In genomic region chr3:146159037-146159436, GRCh38 we compare ENCODE assay signal across 12 cellular contexts. TPM values are rescaled to one million over a fixed set of nuclear protein-coding genes. Genes with fewer than 3 reads are reported as not detected.
A peak's percentile ranks its signal among the peaks of the same experiment; 100 is the strongest.
DNase-seq lines count a peak whose midpoint lies in the region; ATAC-seq and TF ChIP-seq lines count a peak whose summit lies in the region.
"Had no signal": no experiment of that assay in that cellular context is flagged by ENCODE, and none has a peak within 500 bp of the region (broad histone marks: within the 10 kb centered on the region; RNA-seq: fewer than 3 reads in every experiment).

No MANE protein-coding gene starts in this region.

- peak overlapping the region; percentile 90 for H3K4me3 Mint-ChIP-seq in chondrocyte (ENCODE audit: unreplicated experiment)

- H3K9ac ChIP-seq in HUES64 (ENCODE audit: low read depth, low read length), result peak overlapping the region; percentile 76; the same call in 1 of the 2 replicates

- no peaks in the 10 kb centered on the region for H3K27me3 Mint-ChIP-seq in chondrocyte (ENCODE audit: low read depth)

- peaks cover 4% of the 10 kb centered on the region for H3K9me3 Mint-ChIP-seq in chondrocyte (ENCODE audit: low read depth)
- H3K9me3 Mint-ChIP-seq: activated T-cell treated with anti-CD3 and anti-CD28 coated beads, Interleukin-2, amount 50 U/mL, for 24 hours had no signal

- H3K4me3 ChIP-seq in HUES64 (ENCODE audit: low read length), result peak overlapping the region; percentile 80
- peak overlapping the region; percentile 84 for H3K4me3 ChIP-seq in lower lobe of right lung

- H3K27ac Mint-ChIP-seq in chondrocyte (ENCODE audit: unreplicated experiment), result peak overlapping the region; percentile 92
- H3K27ac Mint-ChIP-seq: activated T-cell treated with anti-CD3 and anti-CD28 coated beads, Interleukin-2, amount 50 U/mL, for 24 hours; effector memory CD8-positive, alpha-beta T cell; T-helper 17 cell had no signal

- TF ChIP-seq CTCF in chondrocyte (IDR thresholded peaks at IDR 0.05) (no peak), lower lobe of right lung (IDR thresholded peaks at IDR 0.05) (no peak)

- intact Hi-C loops in lower lobe of right lung (cut with DNase I), result no loop called here

- H3K4me1 Mint-ChIP-seq in chondrocyte (ENCODE audit: low read depth), result peaks cover 66% of the 10 kb centered on the region

- no peak overlapping the region for H3K27ac ChIP-seq in HUES64 (ENCODE audit: low read depth, low read length)
- H3K27ac ChIP-seq in lower lobe of right lung, result peak overlapping the region; percentile 94
- peak overlapping the region; percentile 13 for H3K27ac ChIP-seq in temporal lobe (ENCODE audit: low read depth, low read length)

- no peaks in the 10 kb centered on the region for H3K36me3 ChIP-seq in HUES64 (ENCODE audit: insufficient read depth, low read length)
- no peaks in the 10 kb centered on the region for H3K36me3 ChIP-seq in lower lobe of right lung

- DNase-seq in chondrocyte (ENCODE audit: low spot score) (no peak), lower lobe of right lung (no peak), Kasumi-1 (lab: John Stamatoyannopoulos, UW) (no peak), NCI-H1105 (lab: John Stamatoyannopoulos, UW) (no peak)
- DNase-seq: activated T-cell treated with anti-CD3 and anti-CD28 coated beads, Interleukin-2, amount 50 U/mL, for 24 hours; DND-41; effector memory CD8-positive, alpha-beta T cell; T-helper 17 cell had no signal

- no peaks in the 10 kb centered on the region for H3K9me3 ChIP-seq in HUES64 (ENCODE audit: insufficient read depth, low read depth, low read length)
- H3K9me3 ChIP-seq in lower lobe of right lung, result no peaks in the 10 kb centered on the region

- peaks cover 15% of the 10 kb centered on the region; the same call in 1 of the 2 replicates for H3K27me3 ChIP-seq in HUES64 (ENCODE audit: insufficient read depth, low read length)
- H3K27me3 ChIP-seq in lower lobe of right lung (ENCODE audit: low read depth), result no peaks in the 10 kb centered on the region

- 91% methylated on average over 4 of the region's 4 CpGs for WGBS in HUES64

- H3K36me3 Mint-ChIP-seq in chondrocyte (ENCODE audit: low read depth), result peaks cover 2% of the 10 kb centered on the region

- ATAC-seq in lower lobe of right lung (no peak), HG03439 (IDR thresholded peaks at IDR 0.05; ENCODE audit: unreplicated experiment) (no peak), HG03175 (IDR thresholded peaks at IDR 0.05; ENCODE audit: unreplicated experiment) (no peak)
- ATAC-seq: effector memory CD8-positive, alpha-beta T cell; T-helper 17 cell had no signal

- H3K4me1 ChIP-seq in HUES64 (ENCODE audit: insufficient read depth, low read length) (peaks cover 39% of the 10 kb centered on the region), lower lobe of right lung (peaks cover 25% of the 10 kb centered on the region)

RNA-seq across cellular contexts. Expression of gene PLOD2, which starts 1.9 kb away (rescaled TPM):
- polyA plus RNA-seq in HUES64 (2013, experiment 1 of 2), result 15.7 TPM
- polyA plus RNA-seq in HUES64 (2013, experiment 2 of 2), result 24.5 TPM
- 208 to 249 TPM (median 212 TPM) in 3 replicates for total RNA-seq in chondrocyte
- 17.9 TPM for total RNA-seq in lower lobe of right lung
- 11.3 TPM for total RNA-seq in temporal lobe

Comparison
In these comparisons a context has a peak if more than half of its experiments do, and no peak if none do; other contexts are left out.
1. RNA of gene PLOD2, which starts 1.9 kb away (total RNA-seq): 208 to 249 TPM in chondrocyte; 17.9 TPM in lower lobe of right lung (single experiment) and 11.3 TPM in temporal lobe (single experiment); every median in the first group is over 10 times any median in the second.